ENCODE assay signal across 6 cellular contexts in the genomic region with DNA sequence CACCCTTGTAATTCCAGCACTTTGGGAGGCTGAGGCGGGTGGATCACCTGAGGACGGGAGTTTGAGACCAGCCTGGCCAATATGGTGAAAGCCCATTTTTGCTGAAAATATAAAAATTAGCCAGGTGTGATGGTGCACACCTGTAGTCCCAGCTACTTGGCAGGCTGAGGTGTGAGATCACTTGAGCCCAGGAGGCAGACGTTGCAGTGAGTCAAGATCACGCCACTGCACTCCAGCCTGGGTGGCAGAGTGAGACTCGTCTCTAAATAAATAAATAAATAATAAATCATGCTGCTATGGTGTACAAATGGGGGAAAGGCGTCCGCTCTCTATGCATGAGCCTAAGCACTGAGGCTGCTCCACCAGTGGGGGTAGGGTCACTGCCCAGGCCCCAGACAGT. TPM values are rescaled to one million over a fixed set of nuclear protein-coding genes. Genes with fewer than 3 reads are reported as not detected.
"Had no signal": no experiment of that assay in that cellular context is flagged by ENCODE, and none has a peak within 500 bp of the region (broad histone marks: within the 10 kb centered on the region; RNA-seq: fewer than 3 reads in every experiment).

No MANE protein-coding gene starts in this region.

RNA-seq across cellular contexts. Expression of a gene that starts 38.4 kb away (rescaled TPM):
- total RNA-seq: activated CD4-positive, alpha-beta T cell treated with anti-CD3 and anti-CD28 coated beads, Interleukin-2, amount 10 ng/mL, durations not matched to agents 24 days and 14 days; activated CD4-positive, alpha-beta T cell treated with anti-CD3 and anti-CD28 coated beads, Interleukin-2, amount 10 ng/mL, durations not matched to agents 7 days and 5 days; activated CD8-positive, alpha-beta memory T cell treated with anti-CD3 and anti-CD28 coated beads for 36 hours; activated CD8-positive, alpha-beta T cell treated with anti-CD3 and anti-CD28 coated beads for 36 hours; activated CD8-positive, alpha-beta T cell treated with anti-CD3 and anti-CD28 coated beads, Interleukin-2, amount 10 ng/mL, durations not matched to agents 7 days and 5 days; T-helper 2 cell treated with Interferon-gamma antibody and Interleukin-4, amounts not matched to agents 100 ng/mL and 5 ng/mL, for 36 hours had no signal
